In the genomic region with DNA sequence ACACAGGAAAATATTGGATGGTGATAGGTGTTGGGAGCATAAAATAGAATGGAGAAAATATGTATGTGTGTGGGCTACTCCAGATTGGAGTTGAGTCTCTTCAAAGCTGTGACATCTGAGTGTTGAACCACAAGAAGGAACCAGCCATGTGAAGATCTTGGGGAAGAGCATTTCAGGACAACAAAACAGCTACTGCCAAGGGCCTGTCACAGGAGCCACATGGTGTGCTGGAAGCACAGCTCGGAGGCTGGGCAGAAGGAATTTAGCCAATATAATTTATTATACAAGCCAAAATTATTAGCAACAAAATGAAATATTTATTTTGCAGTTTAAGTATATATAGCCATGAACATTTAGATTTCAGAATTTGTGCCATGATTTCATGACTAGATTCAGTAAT, we compare ENCODE assay signal across 1 cellular context.
TF ChIP-seq lines count a peak whose summit lies in the region.

No MANE protein-coding gene starts in this region.

TF ChIP-seq in GM23338, 12 proteins besides CTCF, POLR2A, EP300 and RAD21 (continued from another document):
- TF ChIP-seq, protein P1, sequence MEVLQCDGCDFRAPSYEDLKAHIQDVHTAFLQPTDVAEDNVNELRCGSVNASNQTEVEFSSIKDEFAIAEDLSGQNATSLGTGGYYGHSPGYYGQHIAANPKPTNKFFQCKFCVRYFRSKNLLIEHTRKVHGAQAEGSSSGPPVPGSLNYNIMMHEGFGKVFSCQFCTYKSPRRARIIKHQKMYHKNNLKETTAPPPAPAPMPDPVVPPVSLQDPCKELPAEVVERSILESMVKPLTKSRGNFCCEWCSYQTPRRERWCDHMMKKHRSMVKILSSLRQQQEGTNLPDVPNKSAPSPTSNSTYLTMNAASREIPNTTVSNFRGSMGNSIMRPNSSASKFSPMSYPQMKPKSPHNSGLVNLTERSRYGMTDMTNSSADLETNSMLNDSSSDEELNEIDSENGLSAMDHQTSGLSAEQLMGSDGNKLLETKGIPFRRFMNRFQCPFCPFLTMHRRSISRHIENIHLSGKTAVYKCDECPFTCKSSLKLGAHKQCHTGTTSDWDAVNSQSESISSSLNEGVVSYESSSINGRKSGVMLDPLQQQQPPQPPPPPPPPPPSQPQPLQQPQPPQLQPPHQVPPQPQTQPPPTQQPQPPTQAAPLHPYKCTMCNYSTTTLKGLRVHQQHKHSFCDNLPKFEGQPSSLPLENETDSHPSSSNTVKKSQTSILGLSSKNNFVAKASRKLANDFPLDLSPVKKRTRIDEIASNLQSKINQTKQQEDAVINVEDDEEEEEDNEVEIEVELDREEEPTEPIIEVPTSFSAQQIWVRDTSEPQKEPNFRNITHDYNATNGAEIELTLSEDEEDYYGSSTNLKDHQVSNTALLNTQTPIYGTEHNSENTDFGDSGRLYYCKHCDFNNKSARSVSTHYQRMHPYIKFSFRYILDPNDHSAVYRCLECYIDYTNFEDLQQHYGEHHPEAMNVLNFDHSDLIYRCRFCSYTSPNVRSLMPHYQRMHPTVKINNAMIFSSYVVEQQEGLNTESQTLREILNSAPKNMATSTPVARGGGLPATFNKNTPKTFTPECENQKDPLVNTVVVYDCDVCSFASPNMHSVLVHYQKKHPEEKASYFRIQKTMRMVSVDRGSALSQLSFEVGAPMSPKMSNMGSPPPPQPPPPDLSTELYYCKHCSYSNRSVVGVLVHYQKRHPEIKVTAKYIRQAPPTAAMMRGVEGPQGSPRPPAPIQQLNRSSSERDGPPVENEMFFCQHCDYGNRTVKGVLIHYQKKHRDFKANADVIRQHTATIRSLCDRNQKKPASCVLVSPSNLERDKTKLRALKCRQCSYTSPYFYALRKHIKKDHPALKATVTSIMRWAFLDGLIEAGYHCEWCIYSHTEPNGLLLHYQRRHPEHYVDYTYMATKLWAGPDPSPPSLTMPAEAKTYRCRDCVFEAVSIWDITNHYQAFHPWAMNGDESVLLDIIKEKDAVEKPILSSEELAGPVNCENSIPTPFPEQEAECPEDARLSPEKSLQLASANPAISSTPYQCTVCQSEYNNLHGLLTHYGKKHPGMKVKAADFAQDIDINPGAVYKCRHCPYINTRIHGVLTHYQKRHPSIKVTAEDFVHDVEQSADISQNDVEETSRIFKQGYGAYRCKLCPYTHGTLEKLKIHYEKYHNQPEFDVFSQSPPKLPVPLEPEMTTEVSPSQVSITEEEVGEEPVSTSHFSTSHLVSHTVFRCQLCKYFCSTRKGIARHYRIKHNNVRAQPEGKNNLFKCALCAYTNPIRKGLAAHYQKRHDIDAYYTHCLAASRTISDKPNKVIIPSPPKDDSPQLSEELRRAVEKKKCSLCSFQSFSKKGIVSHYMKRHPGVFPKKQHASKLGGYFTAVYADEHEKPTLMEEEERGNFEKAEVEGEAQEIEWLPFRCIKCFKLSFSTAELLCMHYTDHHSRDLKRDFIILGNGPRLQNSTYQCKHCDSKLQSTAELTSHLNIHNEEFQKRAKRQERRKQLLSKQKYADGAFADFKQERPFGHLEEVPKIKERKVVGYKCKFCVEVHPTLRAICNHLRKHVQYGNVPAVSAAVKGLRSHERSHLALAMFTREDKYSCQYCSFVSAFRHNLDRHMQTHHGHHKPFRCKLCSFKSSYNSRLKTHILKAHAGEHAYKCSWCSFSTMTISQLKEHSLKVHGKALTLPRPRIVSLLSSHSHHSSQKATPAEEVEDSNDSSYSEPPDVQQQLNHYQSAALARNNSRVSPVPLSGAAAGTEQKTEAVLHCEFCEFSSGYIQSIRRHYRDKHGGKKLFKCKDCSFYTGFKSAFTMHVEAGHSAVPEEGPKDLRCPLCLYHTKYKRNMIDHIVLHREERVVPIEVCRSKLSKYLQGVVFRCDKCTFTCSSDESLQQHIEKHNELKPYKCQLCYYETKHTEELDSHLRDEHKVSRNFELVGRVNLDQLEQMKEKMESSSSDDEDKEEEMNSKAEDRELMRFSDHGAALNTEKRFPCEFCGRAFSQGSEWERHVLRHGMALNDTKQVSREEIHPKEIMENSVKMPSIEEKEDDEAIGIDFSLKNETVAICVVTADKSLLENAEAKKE (CRISPR knock-in tag; IDR thresholded peaks at IDR 0.05) = no peak
- TF ChIP-seq ZNF331 (CRISPR knock-in tag; IDR thresholded peaks at IDR 0.05; ENCODE audit: low read depth) = no peak
- no peak for TF ChIP-seq EZH2 (IDR thresholded peaks at IDR 0.05; ENCODE audit: low read depth, unreplicated experiment)
- TF ChIP-seq EZH2phosphoT487 (IDR thresholded peaks at IDR 0.05; ENCODE audit: unreplicated experiment) = no peak
- TF ChIP-seq JUNB (IDR thresholded peaks at IDR 0.05; ENCODE audit: unreplicated experiment) = no peak
